ENCODE assay signal across 10 cellular contexts in genomic region chr9:95757026-95757425, GRCh38.
DNase-seq lines count a peak whose midpoint lies in the region; ATAC-seq and TF ChIP-seq lines count a peak whose summit lies in the region.
"Had no signal": no experiment of that assay in that cellular context is flagged by ENCODE, and none has a peak within 500 bp of the region (broad histone marks: within the 10 kb centered on the region; RNA-seq: fewer than 3 reads in every experiment).

No MANE protein-coding gene starts in this region.

- H3K36me3 ChIP-seq in heart left ventricle (no peaks in the 10 kb centered on the region), spleen (no peaks in the 10 kb centered on the region)

- no peaks in the 10 kb centered on the region for H3K9me3 ChIP-seq in heart left ventricle
- H3K9me3 ChIP-seq in spleen = no peaks in the 10 kb centered on the region

- H3K27me3 ChIP-seq in heart left ventricle (peaks cover 0 to 8% (median 3%) of the 10 kb centered on the region in 9 donors), spleen (replicated peaks in 1 of 7) (peaks cover 0 to 7% (median 5%) of the 10 kb centered on the region in 7 donors)

- peak; percentile 35 for DNase-seq in H4 (ENCODE audit: low spot score)
- peak; percentile 92 for DNase-seq in MCF 10A (ENCODE audit: unreplicated experiment)
- DNase-seq in heart left ventricle = no peak
- no peak for DNase-seq in spleen
- DNase-seq in NCI-H1436 (lab: John Stamatoyannopoulos, UW) = no peak
- no peak for DNase-seq in NCI-H345 treated with DMSO at 0.1 percent for 48 hours (lab: John Stamatoyannopoulos, UW; ENCODE audit: unreplicated experiment)
- DNase-seq: DMS53, T-helper 1 cell had no signal

- CTCF ChIA-PET in MCF 10A (lab: Yijun Ruan, JAX) = interaction anchor here (0.6 to 1.9 kb wide), 3 partner anchors 83 to 560 kb away, joined by 3 to 8 read pairs (median 3); no protein-coding TSS in a partner anchor

- intact Hi-C loops in MCF 10A (cut with micrococcal nuclease) = no loop called here
- intact Hi-C loops in heart left ventricle (cut with DNase I) = no loop called here
- intact Hi-C loops in spleen (cut with DNase I; ENCODE audit: low total_unique reads) = no loop called here

- H3K4me3 ChIP-seq in heart left ventricle (no peak overlapping the region), spleen (no peak overlapping the region)

- TF ChIP-seq CTCF in MCF 10A (IDR thresholded peaks at IDR 0.05; ENCODE audit: unreplicated experiment) (no peak), heart left ventricle (IDR thresholded peaks at IDR 0.05) (no peak), spleen (IDR thresholded peaks at IDR 0.05 in 8 of 11, conservative IDR thresholded peaks at IDR 0.05 in 3 of 11) (no peak)

- BruUV-seq in MCF 10A (replicated peaks; lab: Mats Ljungman, UMichigan) = no TSS peak

- no peaks in the 10 kb centered on the region for H3K27me3 Mint-ChIP-seq in MCF 10A (ENCODE audit: insufficient read depth, unreplicated experiment)

- no peak overlapping the region for H3K4me3 Mint-ChIP-seq in MCF 10A (ENCODE audit: unreplicated experiment)

- H3K36me3 Mint-ChIP-seq in MCF 10A (ENCODE audit: insufficient read depth, unreplicated experiment) = no peaks in the 10 kb centered on the region

- H3K27ac Mint-ChIP-seq in MCF 10A (ENCODE audit: low read depth, unreplicated experiment) = peak overlapping the region; percentile 22

- H3K9me3 Mint-ChIP-seq in MCF 10A (ENCODE audit: unreplicated experiment) = no peaks in the 10 kb centered on the region

- ATAC-seq in heart left ventricle (peak in 3 of 4 donors; percentile 56 to 83 (median 60)), GM21619 (IDR thresholded peaks at IDR 0.05; ENCODE audit: unreplicated experiment) (no peak), HG03457 (IDR thresholded peaks at IDR 0.05; ENCODE audit: unreplicated experiment) (no peak)

- H3K4me1 ChIP-seq in heart left ventricle (peaks cover 0 to 48% (median 4%) of the 10 kb centered on the region in 12 donors), spleen (peaks cover 0 to 46% (median 12%) of the 10 kb centered on the region in 6 donors)

- 38 to 54% (median 49%) methylated on average over 4 of the region's 4 CpGs for WGBS in heart left ventricle, 4 donors
- 46 to 63% (median 59%) methylated on average over 4 of the region's 4 CpGs for WGBS in spleen, 5 donors

- H3K27ac ChIP-seq in heart left ventricle (peak overlapping the region in 4 of 12 donors; percentile 2 to 11 (median 7)), spleen (peak overlapping the region in 7 of 8 donors; percentile 1 to 65 (median 47))

- no peak for TF ChIP-seq POLR2A in heart left ventricle (IDR thresholded peaks at IDR 0.05)
- TF ChIP-seq POLR2A in spleen (IDR thresholded peaks at IDR 0.05) = no peak

- H3K4me1 Mint-ChIP-seq in MCF 10A (ENCODE audit: insufficient read depth, unreplicated experiment) = peaks cover 11% of the 10 kb centered on the region

- POLR2A ChIA-PET in MCF 10A (lab: Yijun Ruan, JAX) = interaction anchor here (0.6 to 1.6 kb wide), 5 partner anchors 10 to 694 kb away, joined by 3 to 11 read pairs (median 3); partner anchors contain the start of gene ERCC6L2

Comparison
In these comparisons a context has a peak if more than half of its experiments do, and no peak if none do; other contexts are left out.
1. DNase-seq: peak in H4 (single experiment) and MCF 10A (single experiment); none in heart left ventricle (0 of 5), spleen (single experiment), NCI-H1436 (single experiment) and NCI-H345 treated with DMSO at 0.1 percent for 48 hours (single experiment).
2. ATAC-seq: peak in heart left ventricle (3 of 4); none in GM21619 (single experiment) and HG03457 (single experiment).